11 cellular contexts compared by ENCODE assay signal in the genomic region with DNA sequence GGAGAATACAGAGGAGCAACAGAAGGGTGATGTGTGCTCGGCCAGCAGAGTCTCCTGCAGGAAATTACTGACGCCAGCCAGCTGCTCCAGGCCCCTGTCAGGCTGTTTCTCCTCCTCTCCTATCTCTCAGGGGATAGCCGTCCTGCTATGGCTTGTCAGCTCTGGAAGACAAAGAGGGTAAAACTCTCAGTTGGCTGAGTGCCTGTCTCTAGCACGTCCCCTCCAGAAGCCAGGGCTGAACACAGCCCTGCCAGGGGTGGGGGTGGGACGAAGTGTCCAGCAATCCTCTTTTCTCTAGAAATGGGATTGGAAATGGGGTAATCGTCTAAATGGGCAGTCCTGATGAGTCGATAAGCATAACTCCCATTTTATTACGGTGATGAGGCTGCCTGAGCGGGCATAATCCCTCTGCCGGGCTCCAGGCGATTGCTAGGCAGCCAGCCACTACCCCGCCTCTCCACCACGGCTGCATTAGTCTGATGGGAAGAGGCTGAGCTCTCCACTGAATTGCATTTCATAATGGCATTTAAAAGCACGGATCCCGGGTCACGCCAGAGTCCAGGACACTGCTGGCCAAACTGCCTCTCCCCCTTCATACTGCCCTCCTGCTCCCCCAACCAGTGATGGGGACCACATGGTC.
DNase-seq lines count a peak whose midpoint lies in the region; ATAC-seq, FAIRE-seq and TF ChIP-seq lines count a peak whose summit lies in the region.
"Had no signal": no experiment of that assay in that cellular context is flagged by ENCODE, and none has a peak within 500 bp of the region (broad histone marks: within the 10 kb centered on the region; RNA-seq: fewer than 3 reads in every experiment).

No MANE protein-coding gene starts in this region.

- H3K4me3 Mint-ChIP-seq in astrocyte (ENCODE audit: unreplicated experiment): no peak overlapping the region
- H3K4me3 Mint-ChIP-seq: natural killer cell treated with Interleukin-12 subunit alpha and Interleukin-12 subunit beta and Interleukin-15 and Interleukin-18, amount 100 ng/mL, for 72 hours had no signal

- no peak overlapping the region for H2AFZ ChIP-seq in astrocyte (ENCODE audit: low read depth, low read length)

- H3K27ac ChIP-seq in astrocyte (ENCODE audit: low read depth, low read length) (no peak overlapping the region), left lung (no peak overlapping the region), suprapubic skin (no peak overlapping the region)

- no peaks in the 10 kb centered on the region for H3K79me2 ChIP-seq in astrocyte (ENCODE audit: insufficient read depth, low read length)

- WGBS in suprapubic skin: 13% methylated on average over 8 of the region's 16 CpGs

- no peaks in the 10 kb centered on the region for H4K20me1 ChIP-seq in astrocyte (ENCODE audit: insufficient read depth, low read length)

- intact Hi-C loops in left lung (cut with DNase I): no loop called here

- DNase-seq in NCI-H1105 treated with DMSO at 0.1 percent for 48 hours (lab: John Stamatoyannopoulos, UW) (peak; percentile 99), astrocyte (ENCODE audit: low read depth) (no peak), left lung (no peak), suprapubic skin (ENCODE audit: low spot score in 2 of 2) (no peak), NOMO-1 treated with dmso at 0.1 percent for 144 hours (lab: John Stamatoyannopoulos, UW; ENCODE audit: unreplicated experiment) (no peak), NCI-H2029 treated with DMSO at 0.1 percent for 48 hours (lab: John Stamatoyannopoulos, UW) (no peak)
- DNase-seq: GDM1 had no signal

- peak overlapping the region; percentile 48 for H3K4me2 ChIP-seq in astrocyte (ENCODE audit: low read length)

- H3K36me3 Mint-ChIP-seq in astrocyte (ENCODE audit: low read depth, unreplicated experiment): no peaks in the 10 kb centered on the region
- H3K36me3 Mint-ChIP-seq: natural killer cell treated with Interleukin-12 subunit alpha and Interleukin-12 subunit beta and Interleukin-15 and Interleukin-18, amount 100 ng/mL, for 72 hours had no signal

- peak overlapping the region; percentile 23 for H3K4me3 ChIP-seq in astrocyte (ENCODE audit: insufficient read depth, low read depth, low read length)
- no peak overlapping the region for H3K4me3 ChIP-seq in left lung
- H3K4me3 ChIP-seq in suprapubic skin: peak overlapping the region; percentile 4

- no peaks in the 10 kb centered on the region for H3K36me3 ChIP-seq in astrocyte (ENCODE audit: insufficient read depth, low read length)
- H3K36me3 ChIP-seq in left lung: no peaks in the 10 kb centered on the region
- no peaks in the 10 kb centered on the region for H3K36me3 ChIP-seq in suprapubic skin

- H3K9me3 ChIP-seq in astrocyte (ENCODE audit: insufficient read depth, low read depth, low read length) (no peaks in the 10 kb centered on the region), left lung (no peaks in the 10 kb centered on the region), suprapubic skin (no peaks in the 10 kb centered on the region)

- FAIRE-seq in astrocyte (lab: Jason Lieb, UNC): no peak
- FAIRE-seq: endothelial cell of umbilical vein had no signal

- H3K4me1 Mint-ChIP-seq in astrocyte (ENCODE audit: low read depth, unreplicated experiment): no peaks in the 10 kb centered on the region

- no peak overlapping the region for H3K27ac Mint-ChIP-seq in astrocyte (ENCODE audit: unreplicated experiment)
- H3K27ac Mint-ChIP-seq: natural killer cell treated with Interleukin-12 subunit alpha and Interleukin-12 subunit beta and Interleukin-15 and Interleukin-18, amount 100 ng/mL, for 72 hours had no signal

- peaks cover 29% of the 10 kb centered on the region for H3K27me3 Mint-ChIP-seq in astrocyte (ENCODE audit: low read depth, unreplicated experiment)

- TF ChIP-seq CTCF in astrocyte (IDR thresholded peaks at IDR 0.05; ENCODE audit: insufficient read depth, low read depth, low read length) (no peak), left lung (IDR thresholded peaks at IDR 0.05) (no peak), suprapubic skin (IDR thresholded peaks at IDR 0.05) (no peak)

- no peaks in the 10 kb centered on the region for H3K9me3 Mint-ChIP-seq in astrocyte (ENCODE audit: unreplicated experiment)
- H3K9me3 Mint-ChIP-seq: natural killer cell treated with Interleukin-12 subunit alpha and Interleukin-12 subunit beta and Interleukin-15 and Interleukin-18, amount 100 ng/mL, for 72 hours had no signal

- H3K9ac ChIP-seq in astrocyte (ENCODE audit: low read length): no peak overlapping the region

- H3K4me1 ChIP-seq in astrocyte (ENCODE audit: insufficient read depth, low read length): no peaks in the 10 kb centered on the region
- no peaks in the 10 kb centered on the region for H3K4me1 ChIP-seq in left lung
- H3K4me1 ChIP-seq in suprapubic skin: no peaks in the 10 kb centered on the region

- ATAC-seq in left lung (peak; percentile 59), GM19351 (IDR thresholded peaks at IDR 0.05; ENCODE audit: unreplicated experiment) (no peak), HG03139 (IDR thresholded peaks at IDR 0.05; ENCODE audit: unreplicated experiment) (no peak)
- ATAC-seq: natural killer cell treated with Interleukin-12 subunit alpha and Interleukin-12 subunit beta and Interleukin-15 and Interleukin-18, amount 100 ng/mL, for 72 hours had no signal

- TF ChIP-seq POLR2A in suprapubic skin (IDR thresholded peaks at IDR 0.05): no peak

- no peak for TF ChIP-seq EP300 in suprapubic skin (IDR thresholded peaks at IDR 0.05)

- H3K27me3 ChIP-seq in astrocyte (ENCODE audit: insufficient read depth, low read length) (no peaks in the 10 kb centered on the region), left lung (no peaks in the 10 kb centered on the region), suprapubic skin (no peaks in the 10 kb centered on the region)

Comparison
In these comparisons a context has a peak if more than half of its experiments do, and no peak if none do; other contexts are left out.
1. H3K4me3 ChIP-seq: peak in astrocyte (single experiment) and suprapubic skin (single experiment); none in left lung (0 of 2).